In genomic region chr9:94668424-94668916, GRCh38 we compare ENCODE assay signal across 10 cellular contexts. TPM values are rescaled to one million over a fixed set of nuclear protein-coding genes. Genes with fewer than 3 reads are reported as not detected.
A peak's percentile ranks its signal among the peaks of the same experiment; 100 is the strongest.
DNase-seq lines count a peak whose midpoint lies in the region; ATAC-seq and TF ChIP-seq lines count a peak whose summit lies in the region.
"Had no signal": no experiment of that assay in that cellular context is flagged by ENCODE, and none has a peak within 500 bp of the region (broad histone marks: within the 10 kb centered on the region; RNA-seq: fewer than 3 reads in every experiment).

No MANE protein-coding gene starts in this region.

- H3K27me3 ChIP-seq in CD8-positive, alpha-beta memory T cell (ENCODE audit: insufficient read depth, low read length, poor library complexity, severe bottlenecking), result no peaks in the 10 kb centered on the region
- H3K27me3 ChIP-seq in MM.1S (replicated peaks; ENCODE audit: insufficient read depth, low read length) (no peaks in the 10 kb centered on the region), endocrine pancreas (ENCODE audit: control insufficient read depth, insufficient read depth, low read length) (no peaks in the 10 kb centered on the region), parathyroid adenoma (ENCODE audit: control insufficient read depth, insufficient read depth, low read length) (no peaks in the 10 kb centered on the region)
- H3K27me3 ChIP-seq: thyroid gland had no signal

- no peaks in the 10 kb centered on the region for H3K9me3 ChIP-seq in CD8-positive, alpha-beta memory T cell (ENCODE audit: low read length)
- no peaks in the 10 kb centered on the region for H3K9me3 ChIP-seq in MM.1S (replicated peaks; ENCODE audit: insufficient read depth, low read length)
- no peaks in the 10 kb centered on the region for H3K9me3 ChIP-seq in endocrine pancreas (ENCODE audit: control insufficient read depth, low read length)
- H3K9me3 ChIP-seq in parathyroid adenoma (ENCODE audit: control insufficient read depth, low read length), result no peaks in the 10 kb centered on the region
- H3K9me3 ChIP-seq: thyroid gland had no signal

- no peak overlapping the region for H3K9ac ChIP-seq in MM.1S (ENCODE audit: low read length)
- no peak overlapping the region for H3K9ac ChIP-seq in endocrine pancreas (ENCODE audit: control insufficient read depth, insufficient read depth, low read length)
- H3K9ac ChIP-seq in parathyroid adenoma, result no peak overlapping the region

- DNase-seq in CD8-positive, alpha-beta memory T cell, result no peak
- DNase-seq in MM.1S (no peak), hippocampal formation (lab: John Stamatoyannopoulos, UW) (no peak)
- DNase-seq: activated CD4-positive, alpha-beta T cell treated with anti-CD3 and anti-CD28 coated beads for 1 hour had no signal

- TF ChIP-seq CTCF in MM.1S (IDR thresholded peaks at IDR 0.05; ENCODE audit: low read length) (no peak), parathyroid adenoma (IDR thresholded peaks at IDR 0.05) (no peak)

- H3K27ac ChIP-seq in CD8-positive, alpha-beta memory T cell (ENCODE audit: low read depth, low read length), result no peak overlapping the region
- H3K27ac ChIP-seq in MM.1S (ENCODE audit: low read length), result no peak overlapping the region
- no peak overlapping the region for H3K27ac ChIP-seq in parathyroid adenoma
- H3K27ac ChIP-seq: thyroid gland had no signal

- ATAC-seq in GM19452 (IDR thresholded peaks at IDR 0.05; ENCODE audit: unreplicated experiment) (no peak), HG03139 (IDR thresholded peaks at IDR 0.05; ENCODE audit: unreplicated experiment) (no peak)

- peak overlapping the region in 6 of 7 donors; percentile 27 to 98 (median 94) for H3K4me3 Mint-ChIP-seq in CD8-positive, alpha-beta memory T cell

- no peak overlapping the region for H3K4me2 ChIP-seq in MM.1S (ENCODE audit: low read depth, low read length)
- no peak overlapping the region for H3K4me2 ChIP-seq in parathyroid adenoma (ENCODE audit: low read length)

- POLR2A ChIA-PET in CD8-positive, alpha-beta memory T cell (lab: Charles Lee), result no interaction called here

- H3K9me3 Mint-ChIP-seq in CD8-positive, alpha-beta memory T cell, result no peaks in the 10 kb centered on the region

- CTCF ChIA-PET in CD8-positive, alpha-beta memory T cell (lab: Charles Lee), result interaction anchor here (1.0 to 2.4 kb wide), 14 partner anchors 9 to 468 kb away, joined by 3 to 21 read pairs (median 6); partner anchors contain the start of gene AOPEP

- peak overlapping the region in 1 of 8 donors; percentile 78 for H3K27ac Mint-ChIP-seq in CD8-positive, alpha-beta memory T cell

- no peaks in the 10 kb centered on the region for H3K36me3 ChIP-seq in CD8-positive, alpha-beta memory T cell (ENCODE audit: insufficient read depth, low read length)
- no peaks in the 10 kb centered on the region for H3K36me3 ChIP-seq in MM.1S (replicated peaks; ENCODE audit: insufficient read depth, low read length)
- no peaks in the 10 kb centered on the region for H3K36me3 ChIP-seq in endocrine pancreas (ENCODE audit: control insufficient read depth, insufficient read depth, low read length)
- no peaks in the 10 kb centered on the region for H3K36me3 ChIP-seq in parathyroid adenoma (ENCODE audit: control insufficient read depth, insufficient read depth, low read length)
- H3K36me3 ChIP-seq: thyroid gland had no signal

- H2AFZ ChIP-seq in MM.1S (ENCODE audit: low read length), result peak overlapping the region; percentile 57; the same call in 1 of the 2 replicates
- peak overlapping the region; percentile 74 for H2AFZ ChIP-seq in parathyroid adenoma

- no peak overlapping the region for H3K4me3 ChIP-seq in CD8-positive, alpha-beta memory T cell (ENCODE audit: low read length)
- no peak overlapping the region; the same call in 1 of the 2 replicates for H3K4me3 ChIP-seq in MM.1S (ENCODE audit: low read length)
- peak overlapping the region; percentile 91 for H3K4me3 ChIP-seq in endocrine pancreas (ENCODE audit: control insufficient read depth, insufficient read depth, low read length)
- no peak overlapping the region for H3K4me3 ChIP-seq in parathyroid adenoma (ENCODE audit: low read depth, low read length)
- H3K4me3 ChIP-seq: thyroid gland had no signal

- H3K79me2 ChIP-seq in MM.1S (ENCODE audit: low read length), result no peaks in the 10 kb centered on the region
- no peaks in the 10 kb centered on the region for H3K79me2 ChIP-seq in parathyroid adenoma

- peaks cover 5 to 15% (median 6%) of the 10 kb centered on the region in 3 donors for H3K4me1 Mint-ChIP-seq in CD8-positive, alpha-beta memory T cell

- H4K20me1 ChIP-seq in MM.1S (ENCODE audit: insufficient read depth, low read length), result no peaks in the 10 kb centered on the region

- peaks cover 3 to 27% of the 10 kb centered on the region in 2 donors for H3K27me3 Mint-ChIP-seq in CD8-positive, alpha-beta memory T cell

- H3K4me1 ChIP-seq in CD8-positive, alpha-beta memory T cell (ENCODE audit: insufficient read depth, low read length), result no peaks in the 10 kb centered on the region
- H3K4me1 ChIP-seq in MM.1S (ENCODE audit: low read length) (no peaks in the 10 kb centered on the region), endocrine pancreas (ENCODE audit: control insufficient read depth, insufficient read depth, low read length) (no peaks in the 10 kb centered on the region), parathyroid adenoma (no peaks in the 10 kb centered on the region)
- H3K4me1 ChIP-seq: thyroid gland had no signal

- H3K36me3 Mint-ChIP-seq in CD8-positive, alpha-beta memory T cell, result peaks cover 0 to 4% (median 0%) of the 10 kb centered on the region in 3 donors

- H3K9me2 ChIP-seq in MM.1S (replicated peaks; ENCODE audit: insufficient read depth, low read length), result no peaks in the 10 kb centered on the region

- no peaks in the 10 kb centered on the region for H3F3A ChIP-seq in MM.1S (ENCODE audit: insufficient read depth, low read length)

RNA-seq across cellular contexts. Expression of gene FBP1, which starts 29.2 kb away (rescaled TPM):
- under 1 TPM; 0.53 to 0.55 TPM for total RNA-seq in CD8-positive, alpha-beta memory T cell
- 13.3 TPM for polyA plus RNA-seq in CD8-positive, alpha-beta memory T cell
- total RNA-seq: chondrocyte had no signal

RNA-seq across cellular contexts. Expression of gene AOPEP, which starts 58.0 kb away (rescaled TPM):
- 1 to 10 TPM; 6.9 to 7.1 TPM for total RNA-seq in CD8-positive, alpha-beta memory T cell
- 4.2 TPM for polyA plus RNA-seq in CD8-positive, alpha-beta memory T cell
